28 cellular contexts compared by ENCODE assay signal in genomic region chr11:130110325-130111108, GRCh38. TPM values are rescaled to one million over a fixed set of nuclear protein-coding genes. Genes with fewer than 3 reads are reported as not detected.
"Had no signal": no experiment of that assay in that cellular context is flagged by ENCODE, and none has a peak within 500 bp of the region (broad histone marks: within the 10 kb centered on the region; RNA-seq: fewer than 3 reads in every experiment).

No MANE protein-coding gene starts in this region.

- H3K27ac ChIP-seq: brain microvascular endothelial cell, ovary, psoas muscle, thoracic aorta, upper lobe of left lung, WERI-Rb-1 had no signal

- DNase-seq: activated CD4-positive, alpha-beta T cell treated with anti-CD3 and anti-CD28 coated beads for 1 hour; activated CD4-positive, alpha-beta T cell treated with anti-CD3 and anti-CD28 coated beads, Interleukin-2, amount 50 U/mL, for 4 hours; activated CD8-positive, alpha-beta memory T cell treated with anti-CD3 and anti-CD28 coated beads for 24 hours; activated CD8-positive, alpha-beta memory T cell treated with anti-CD3 and anti-CD28 coated beads, Interleukin-2, amount 50 U/mL, for 4 hours; activated T-cell treated with anti-CD3 and anti-CD28 coated beads, Interleukin-2, amount 50 U/mL, for 24 hours; aorta; brain microvascular endothelial cell; central memory CD4-positive, alpha-beta T cell; effector memory CD4-positive, alpha-beta T cell; hippocampal formation; ovary; psoas muscle; right cardiac atrium; stimulated activated CD4-positive, alpha-beta T cell treated with anti-CD3 and anti-CD28 coated beads, Interleukin-4, amount 100 ng/mL, for 24 hours; stimulated activated naive CD4-positive, alpha-beta T cell treated with Interleukin-2 at 50 U/mL for 16 hours; T-helper 1 cell; upper lobe of left lung; WERI-Rb-1 had no signal

- H3K36me3 ChIP-seq: brain microvascular endothelial cell, ovary had no signal

- H3K27me3 Mint-ChIP-seq: activated T-cell treated with anti-CD3 and anti-CD28 coated beads, Interleukin-2, amount 50 U/mL, for 24 hours; activated T-helper 17 cell treated with anti-CD3 and anti-CD28 coated beads, Interleukin-2, amount 50 U/mL, for 72 hours; memory B cell had no signal

- H3K27me3 ChIP-seq: brain microvascular endothelial cell, ovary, upper lobe of left lung had no signal

- H3K9me3 Mint-ChIP-seq: activated T-cell treated with anti-CD3 and anti-CD28 coated beads, Interleukin-2, amount 50 U/mL, for 24 hours; activated T-helper 17 cell treated with anti-CD3 and anti-CD28 coated beads, Interleukin-2, amount 50 U/mL, for 72 hours; memory B cell had no signal

- H3K4me3 ChIP-seq: ovary, psoas muscle, thoracic aorta, upper lobe of left lung had no signal

- FAIRE-seq: endothelial cell of umbilical vein, frontal cortex, islet of Langerhans, TTC549 had no signal

- H3K4me3 Mint-ChIP-seq: activated T-cell treated with anti-CD3 and anti-CD28 coated beads, Interleukin-2, amount 50 U/mL, for 24 hours; activated T-helper 17 cell treated with anti-CD3 and anti-CD28 coated beads, Interleukin-2, amount 50 U/mL, for 72 hours; memory B cell had no signal

- H3K4me1 Mint-ChIP-seq: activated T-helper 17 cell treated with anti-CD3 and anti-CD28 coated beads, Interleukin-2, amount 50 U/mL, for 72 hours had no signal

- ATAC-seq: activated naive CD4-positive, alpha-beta T cell treated with anti-CD3 and anti-CD28 coated beads, Interleukin-2, amount 50 U/mL, for 72 hours; activated T-helper 17 cell treated with anti-CD3 and anti-CD28 coated beads, Interleukin-2, amount 50 U/mL, for 72 hours; esophagus mucosa; psoas muscle; right cardiac atrium had no signal

- H3K27ac Mint-ChIP-seq: activated naive CD4-positive, alpha-beta T cell treated with anti-CD3 and anti-CD28 coated beads, Interleukin-2, amount 50 U/mL, for 72 hours; activated T-cell treated with anti-CD3 and anti-CD28 coated beads, Interleukin-2, amount 50 U/mL, for 24 hours; activated T-helper 17 cell treated with anti-CD3 and anti-CD28 coated beads, Interleukin-2, amount 50 U/mL, for 72 hours; memory B cell had no signal

- H3K9me3 ChIP-seq: ovary, psoas muscle, thoracic aorta, upper lobe of left lung had no signal

RNA-seq across cellular contexts. Expression of gene ST14, which starts 49.1 kb away (rescaled TPM):
- total RNA-seq: endothelial cell of umbilical vein, frontal cortex, myocyte had no signal
